Comparison of ENCODE assay signal across 1 cellular context in genomic region chr1:178345821-178346220, GRCh38.
TF ChIP-seq lines count a peak whose summit lies in the region.

No MANE protein-coding gene starts in this region.

TF ChIP-seq in HepG2, 621 proteins besides CTCF, POLR2A, EP300 and RAD21 (continued from another document):
- TF ChIP-seq KLF12 (CRISPR knock-in tag; IDR thresholded peaks at IDR 0.05; ENCODE audit: borderline replicate concordance) (no peak), CEBPB (IDR thresholded peaks at IDR 0.05; ENCODE audit: borderline replicate concordance, low read depth, low read length) (peak; percentile 62; the same call in 1 of the 2 replicates), DPF2 (CRISPR knock-in tag; IDR thresholded peaks at IDR 0.05; ENCODE audit: borderline replicate concordance, low read depth) (no peak), ZBTB46 (CRISPR knock-in tag; IDR thresholded peaks at IDR 0.05; ENCODE audit: borderline replicate concordance) (no peak)
TF ChIP-seq in HepG2: peak in this region for 3.
